20 cellular contexts compared by ENCODE assay signal in genomic region chr11:102749101-102749725, GRCh38.
"Had no signal": no experiment of that assay in that cellular context is flagged by ENCODE, and none has a peak within 500 bp of the region (broad histone marks: within the 10 kb centered on the region; RNA-seq: fewer than 3 reads in every experiment).

No MANE protein-coding gene starts in this region.

- H3K36me3 ChIP-seq: left ventricle myocardium inferior, prostate gland, upper lobe of left lung had no signal

- H3K27me3 ChIP-seq: body of pancreas, hepatocyte, upper lobe of left lung had no signal

- H3K9me3 ChIP-seq: body of pancreas, prostate gland, upper lobe of left lung had no signal

- H3K4me3 ChIP-seq: body of pancreas, hepatocyte, left ventricle myocardium inferior, prostate gland, upper lobe of left lung had no signal

- ATAC-seq: activated CD8-positive, alpha-beta memory T cell treated with anti-CD3 and anti-CD28 coated beads, Interleukin-2, amount 10 ng/mL, durations not matched to agents 7 days and 5 days; activated CD8-positive, alpha-beta T cell treated with anti-CD3 and anti-CD28 coated beads for 36 hours; activated naive CD8-positive, alpha-beta T cell treated with anti-CD3 and anti-CD28 coated beads, Interleukin-2, amount 50 U/mL, for 24 hours; body of pancreas; natural killer cell; stimulated activated naive CD8-positive, alpha-beta T cell treated with anti-CD3 and anti-CD28 coated beads, Interleukin-15, Interleukin-2, amounts not matched to agents 100 U/mL and 50 U/mL, for 24 hours; T-helper 17 cell had no signal

- H3K4me1 ChIP-seq: body of pancreas, left ventricle myocardium inferior, prostate gland, upper lobe of left lung had no signal

- H3K27ac ChIP-seq: body of pancreas, hepatocyte, left ventricle myocardium inferior, prostate gland, upper lobe of left lung, VCaP had no signal

- DNase-seq: activated CD4-positive, alpha-beta T cell treated with anti-CD3 and anti-CD28 coated beads, Interleukin-2, amount 10 ng/mL, durations not matched to agents 7 days and 5 days; activated CD4-positive, CD25-positive, alpha-beta regulatory T cell treated with anti-CD3 and anti-CD28 coated beads, Interleukin-2, amount 50 U/mL, for 72 hours; activated CD8-positive, alpha-beta memory T cell treated with anti-CD3 and anti-CD28 coated beads, Interleukin-2, amount 10 ng/mL, durations not matched to agents 7 days and 5 days; activated CD8-positive, alpha-beta T cell treated with anti-CD3 and anti-CD28 coated beads for 36 hours; activated gamma-delta T cell; activated naive CD4-positive, alpha-beta T cell treated with anti-CD3 and anti-CD28 coated beads, Interleukin-2, amount 50 U/mL, for 16 hours; activated naive CD8-positive, alpha-beta T cell treated with anti-CD3 and anti-CD28 coated beads, Interleukin-2, amount 50 U/mL, for 24 hours; anterior cingulate cortex; body of pancreas; foreskin melanocyte; left ventricle myocardium inferior; midbrain; natural killer cell; stimulated activated CD4-positive, alpha-beta T cell treated with anti-CD3 and anti-CD28 coated beads, Interleukin-4, amount 100 ng/mL, for 4 hours; stimulated activated naive CD8-positive, alpha-beta T cell treated with anti-CD3 and anti-CD28 coated beads, Interleukin-15, Interleukin-2, amounts not matched to agents 100 U/mL and 50 U/mL, for 24 hours; T-helper 17 cell; upper lobe of left lung had no signal
